Comparison of ENCODE assay signal across 9 cellular contexts in genomic region chr11:67382481-67383136, GRCh38. TPM values are rescaled to one million over a fixed set of nuclear protein-coding genes. Genes with fewer than 3 reads are reported as not detected.
A peak's percentile ranks its signal among the peaks of the same experiment; 100 is the strongest.
DNase-seq lines count a peak whose midpoint lies in the region; ATAC-seq, FAIRE-seq and TF ChIP-seq lines count a peak whose summit lies in the region.
"Had no signal": no experiment of that assay in that cellular context is flagged by ENCODE, and none has a peak within 500 bp of the region (broad histone marks: within the 10 kb centered on the region; RNA-seq: fewer than 3 reads in every experiment).

No MANE protein-coding gene starts in this region.

- H3K4ac ChIP-seq in mesenchymal stem cell (ENCODE audit: low read depth in 1 of 2, low read length in 2 of 2): no peak overlapping the region

- H3K14ac ChIP-seq in mesenchymal stem cell (ENCODE audit: low read length in 2 of 2): no peak overlapping the region

- H3K4me1 Mint-ChIP-seq in activated CD4-positive, alpha-beta memory T cell treated with anti-CD3 and anti-CD28 coated beads, Interleukin-2, amount 10 ng/mL, durations not matched to agents 7 days and 5 days: peaks cover 4% of the 10 kb centered on the region

- H3K79me1 ChIP-seq in mesenchymal stem cell (replicated peaks; ENCODE audit: low read length, poor library complexity, severe bottlenecking): peaks cover under 1% of the 10 kb centered on the region

- H3K4me1 ChIP-seq in mesenchymal stem cell (ENCODE audit: control insufficient read depth, insufficient read depth, low read depth, low read length): peaks cover 35% of the 10 kb centered on the region

- no peak overlapping the region for H3K4me3 Mint-ChIP-seq in activated CD4-positive, alpha-beta memory T cell treated with anti-CD3 and anti-CD28 coated beads, Interleukin-2, amount 10 ng/mL, durations not matched to agents 7 days and 5 days
- H3K4me3 Mint-ChIP-seq: activated naive CD8-positive, alpha-beta T cell had no signal

- peaks cover 34% of the 10 kb centered on the region for H3K27me3 Mint-ChIP-seq in activated CD4-positive, alpha-beta memory T cell treated with anti-CD3 and anti-CD28 coated beads, Interleukin-2, amount 10 ng/mL, durations not matched to agents 7 days and 5 days
- H3K27me3 Mint-ChIP-seq: activated naive CD8-positive, alpha-beta T cell had no signal

- H2BK5ac ChIP-seq in mesenchymal stem cell (ENCODE audit: low read depth, low read length, poor library complexity, severe bottlenecking): no peak overlapping the region

- CTCF ChIA-PET in activated CD4-positive, alpha-beta memory T cell treated with anti-CD3 and anti-CD28 coated beads, Interleukin-2, amount 10 ng/mL, durations not matched to agents 7 days and 5 days (lab: Charles Lee): interaction anchor here (0.6 to 35.2 kb wide), 18 partner anchors 8 to 303 kb away, joined by 3 to 847 read pairs (median 6); partner anchors contain the start of genes AIP, POLD4, PPP1CA and RAD9A

- POLR2A ChIA-PET in activated CD4-positive, alpha-beta memory T cell treated with anti-CD3 and anti-CD28 coated beads, Interleukin-2, amount 10 ng/mL, durations not matched to agents 7 days and 5 days (lab: Charles Lee): interaction anchor here (0.7 to 8.7 kb wide), 9 partner anchors 9 to 111 kb away, joined by 3 to 122 read pairs (median 4); partner anchors contain the start of genes POLD4 and RAD9A

- no peak overlapping the region for H3K4me2 ChIP-seq in mesenchymal stem cell (ENCODE audit: low read length, poor library complexity, severe bottlenecking)

- no peak overlapping the region for H3K4me3 ChIP-seq in mesenchymal stem cell (ENCODE audit: insufficient read depth in 1 of 2, low read depth in 1 of 2, low read length in 2 of 2)

- H2AK5ac ChIP-seq in mesenchymal stem cell (ENCODE audit: low read length, severe bottlenecking): peak overlapping the region; percentile 72

- no peak overlapping the region for H2AFZ ChIP-seq in mesenchymal stem cell (ENCODE audit: low read depth, low read length)

- WGBS in mesenchymal stem cell: 35% methylated on average over 12 of the region's 12 CpGs

- DNase-seq in D721Med (ENCODE audit: insufficient read length, low spot score) (no peak), NCI-H774 (lab: John Stamatoyannopoulos, UW) (peak; percentile 53), mesenchymal stem cell (peak; percentile 79)
- peak; percentile 87 for DNase-seq in activated CD4-positive, alpha-beta memory T cell treated with anti-CD3 and anti-CD28 coated beads, Interleukin-2, amount 10 ng/mL, durations not matched to agents 7 days and 5 days
- DNase-seq in effector CD4-positive, alpha-beta T cell: peak; percentile 82
- DNase-seq in stimulated activated CD8-positive, alpha-beta memory T cell treated with anti-CD3 and anti-CD28 coated beads, Interleukin-2, amount 100 ng/mL, for 48 hours (ENCODE audit: low read depth in 2 of 2): peak; percentile 71 to 75

- no peaks in the 10 kb centered on the region for H3K36me3 Mint-ChIP-seq in activated CD4-positive, alpha-beta memory T cell treated with anti-CD3 and anti-CD28 coated beads, Interleukin-2, amount 10 ng/mL, durations not matched to agents 7 days and 5 days (ENCODE audit: low read depth)
- H3K36me3 Mint-ChIP-seq: activated naive CD8-positive, alpha-beta T cell had no signal

- H3K9ac ChIP-seq in mesenchymal stem cell (ENCODE audit: low read length): no peak overlapping the region

- peak overlapping the region; percentile 27 for H4K8ac ChIP-seq in mesenchymal stem cell (ENCODE audit: low read length)

- H3K27me3 ChIP-seq in mesenchymal stem cell (ENCODE audit: control insufficient read depth in 1 of 2, insufficient read depth in 1 of 2, low read length in 2 of 2): peaks cover 0 to 10% of the 10 kb centered on the region in 2 experiments

- H2BK120ac ChIP-seq in mesenchymal stem cell (ENCODE audit: low read depth, low read length): no peak overlapping the region

- no peak overlapping the region for H3K23ac ChIP-seq in mesenchymal stem cell (ENCODE audit: low read length in 2 of 2)

- H3K18ac ChIP-seq in mesenchymal stem cell (ENCODE audit: low read depth in 1 of 2, low read length in 2 of 2): peak overlapping the region in 1 of 2 experiments; percentile 21

- ATAC-seq in HG02588 (IDR thresholded peaks at IDR 0.05; ENCODE audit: unreplicated experiment) (peak; percentile 52), HG02870 (IDR thresholded peaks at IDR 0.05; ENCODE audit: unreplicated experiment) (no peak)

- H4K91ac ChIP-seq in mesenchymal stem cell (ENCODE audit: low read length): no peak overlapping the region

- H3K9me3 Mint-ChIP-seq in activated CD4-positive, alpha-beta memory T cell treated with anti-CD3 and anti-CD28 coated beads, Interleukin-2, amount 10 ng/mL, durations not matched to agents 7 days and 5 days: no peaks in the 10 kb centered on the region

- no peak overlapping the region for H2BK15ac ChIP-seq in mesenchymal stem cell (ENCODE audit: low read depth, poor library complexity, severe bottlenecking)

- no peaks in the 10 kb centered on the region for H3K36me3 ChIP-seq in mesenchymal stem cell (ENCODE audit: control insufficient read depth in 1 of 2, insufficient read depth in 2 of 2, low read depth in 1 of 2, low read length in 2 of 2)

- H3K9me3 ChIP-seq in mesenchymal stem cell (ENCODE audit: control insufficient read depth, low read length): no peaks in the 10 kb centered on the region

- no peak overlapping the region for H3K27ac Mint-ChIP-seq in activated CD4-positive, alpha-beta memory T cell treated with anti-CD3 and anti-CD28 coated beads, Interleukin-2, amount 10 ng/mL, durations not matched to agents 7 days and 5 days
- H3K27ac Mint-ChIP-seq: activated naive CD8-positive, alpha-beta T cell had no signal

- no peak for FAIRE-seq in D721Med (lab: Jason Lieb, UNC)

- no peak overlapping the region for H3K27ac ChIP-seq in mesenchymal stem cell (ENCODE audit: low read length, poor library complexity, severe bottlenecking)

- H2BK12ac ChIP-seq in mesenchymal stem cell (ENCODE audit: low read length in 2 of 2): peak overlapping the region in 1 of 2 experiments; percentile 37

- TF ChIP-seq CTCF in D721Med (IDR thresholded peaks at IDR 0.05; ENCODE audit: insufficient read depth, missing control alignments): peak; percentile 97

RNA-seq across cellular contexts. Expression of gene RAD9A, which starts 9.2 kb away (rescaled TPM):
- 10 to 100 TPM; 48.0 to 53.9 TPM for total RNA-seq in activated CD4-positive, alpha-beta memory T cell treated with anti-CD3 and anti-CD28 coated beads, Interleukin-2, amount 10 ng/mL, durations not matched to agents 7 days and 5 days
- 8.5 TPM for polyA plus RNA-seq in mesenchymal stem cell (2013, experiment 1 of 2)
- 7.7 TPM for polyA plus RNA-seq in mesenchymal stem cell (2013, experiment 2 of 2)

RNA-seq across cellular contexts. Expression of gene CLCF1, which starts 9.2 kb away (rescaled TPM):
- under 1 TPM; 0.65 to 0.71 TPM for total RNA-seq in activated CD4-positive, alpha-beta memory T cell treated with anti-CD3 and anti-CD28 coated beads, Interleukin-2, amount 10 ng/mL, durations not matched to agents 7 days and 5 days
- polyA plus RNA-seq in mesenchymal stem cell (2013, experiment 1 of 2): 5.7 TPM
- 5.8 TPM for polyA plus RNA-seq in mesenchymal stem cell (2013, experiment 2 of 2)

RNA-seq across cellular contexts. Expression of gene PPP1CA, which starts 19.0 kb away (rescaled TPM):
- 100 to 1,000 TPM; 308 to 315 TPM for total RNA-seq in activated CD4-positive, alpha-beta memory T cell treated with anti-CD3 and anti-CD28 coated beads, Interleukin-2, amount 10 ng/mL, durations not matched to agents 7 days and 5 days
- 157 TPM for polyA plus RNA-seq in mesenchymal stem cell (2013, experiment 1 of 2)
- 161 TPM for polyA plus RNA-seq in mesenchymal stem cell (2013, experiment 2 of 2)

RNA-seq across cellular contexts. Expression of gene TBC1D10C, which starts 21.3 kb away (rescaled TPM):
- 100 to 1,000 TPM; 285 to 310 TPM for total RNA-seq in activated CD4-positive, alpha-beta memory T cell treated with anti-CD3 and anti-CD28 coated beads, Interleukin-2, amount 10 ng/mL, durations not matched to agents 7 days and 5 days
- not detected for polyA plus RNA-seq in mesenchymal stem cell (2013, experiment 1 of 2)
- not detected for polyA plus RNA-seq in mesenchymal stem cell (2013, experiment 2 of 2)

RNA-seq across cellular contexts. Expression of gene POLD4, which starts 29.3 kb away (rescaled TPM):
- total RNA-seq in activated CD4-positive, alpha-beta memory T cell treated with anti-CD3 and anti-CD28 coated beads, Interleukin-2, amount 10 ng/mL, durations not matched to agents 7 days and 5 days: 10 to 100 TPM; 74.0 to 74.1 TPM
- polyA plus RNA-seq in mesenchymal stem cell (2013, experiment 1 of 2): 117 TPM
- polyA plus RNA-seq in mesenchymal stem cell (2013, experiment 2 of 2): 117 TPM
